In the genomic region with DNA sequence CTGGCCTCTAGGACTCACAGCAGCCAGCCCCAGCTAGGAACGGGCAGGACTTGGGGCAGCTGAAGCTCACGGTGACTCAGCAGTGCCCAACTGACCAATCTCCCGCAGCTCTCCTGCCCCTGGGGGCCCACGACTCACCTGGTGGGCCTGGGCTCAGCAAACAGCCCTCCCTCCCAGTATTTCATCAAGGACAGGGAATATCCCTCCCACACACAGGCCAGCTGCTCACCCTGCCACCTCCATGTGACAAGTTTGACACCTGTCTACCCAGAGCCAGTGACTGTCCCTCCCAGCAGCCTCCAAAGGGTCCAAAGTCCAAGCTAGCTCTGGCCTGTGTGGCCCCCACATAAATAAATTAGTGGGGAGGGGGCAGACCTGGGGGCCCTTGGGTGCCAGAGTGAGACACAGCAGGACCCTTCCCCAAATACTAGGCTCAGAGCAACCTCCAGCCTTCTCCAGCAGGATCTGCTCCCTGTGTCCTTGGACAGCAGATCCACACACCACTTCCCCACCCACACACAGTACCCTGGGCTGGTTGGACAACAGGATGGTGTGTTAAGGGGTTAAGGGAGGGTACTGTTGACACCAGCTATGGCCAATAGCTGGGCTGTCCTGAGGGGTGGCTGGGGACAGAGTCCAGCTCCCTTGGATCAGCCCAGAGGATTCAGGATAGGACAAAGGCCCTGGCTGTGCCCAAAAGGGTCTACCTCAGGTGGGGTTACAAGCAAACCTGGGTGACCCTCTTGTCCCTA, we compare ENCODE assay signal across 1 cellular context.
TF ChIP-seq lines count a peak whose summit lies in the region.

No MANE protein-coding gene starts in this region.

TF ChIP-seq in HepG2, 621 proteins besides CTCF, POLR2A, EP300 and RAD21 (continued from another document and continues in another):
- TF ChIP-seq RERE (CRISPR knock-in tag; IDR thresholded peaks at IDR 0.05; ENCODE audit: low read depth) (peak; percentile 71; the same call in 1 of the 2 replicates), DZIP1 (CRISPR knock-in tag; IDR thresholded peaks at IDR 0.05) (no peak; the same call in 1 of the 2 replicates), ZNF678 (CRISPR knock-in tag; IDR thresholded peaks at IDR 0.05) (0 out of 2 replicates have a peak, but pooled peaks have one; percentile 66), ZBTB8A (CRISPR knock-in tag; IDR thresholded peaks at IDR 0.05; ENCODE audit: borderline replicate concordance, low read depth) (0 out of 2 replicates have a peak, but pooled peaks have one; percentile 47), TBL1XR1 (IDR thresholded peaks at IDR 0.05; ENCODE audit: borderline replicate concordance, low read length, partially characterized antibody) (no peak), SSRP1 (CRISPR knock-in tag; IDR thresholded peaks at IDR 0.05) (no peak), DR1 (CRISPR knock-in tag; IDR thresholded peaks at IDR 0.05) (peak; percentile 41; the same call in 1 of the 2 replicates), ZNF850 (CRISPR knock-in tag; conservative IDR thresholded peaks at IDR 0.05) (no peak; the same call in 1 of the 2 replicates), MATR3 (CRISPR knock-in tag; IDR thresholded peaks at IDR 0.05) (no peak), ZNF232 (CRISPR knock-in tag; IDR thresholded peaks at IDR 0.05; ENCODE audit: borderline replicate concordance) (peak; percentile 80), MAZ (IDR thresholded peaks at IDR 0.05; ENCODE audit: borderline replicate concordance, low read depth, low read length) (peak; percentile 61; the same call in 1 of the 2 replicates), MAZ (CRISPR knock-in tag; IDR thresholded peaks at IDR 0.05; ENCODE audit: low read depth) (no peak; the same call in none of the 2 replicates), EHMT2 (IDR thresholded peaks at IDR 0.05; ENCODE audit: borderline replicate concordance, low read depth, low read length) (no peak; the same call in 1 of the 2 replicates), HMGA1 (CRISPR knock-in tag; conservative IDR thresholded peaks at IDR 0.05) (no peak), SOX13 (IDR thresholded peaks at IDR 0.05) (peak; percentile 5; the same call in 1 of the 2 replicates), SOX13 (CRISPR knock-in tag; conservative IDR thresholded peaks at IDR 0.05 in 1 of 2, IDR thresholded peaks at IDR 0.05 in 1 of 2) (peak in 1 of 2 experiments; percentile 39; a peak in 2 of 4 replicates), MEF2D (CRISPR knock-in tag; IDR thresholded peaks at IDR 0.05) (peak; percentile 95), MTF2 (CRISPR knock-in tag; IDR thresholded peaks at IDR 0.05; ENCODE audit: borderline replicate concordance) (peak; percentile 23; the same call in 1 of the 2 replicates), ZNF503 (CRISPR knock-in tag; IDR thresholded peaks at IDR 0.05) (peak; percentile 42; the same call in 1 of the 2 replicates), ZNF337 (CRISPR knock-in tag; IDR thresholded peaks at IDR 0.05; ENCODE audit: borderline replicate concordance, low read depth) (0 out of 2 replicates have a peak, but pooled peaks have one; percentile 93), CBX1 (IDR thresholded peaks at IDR 0.05; ENCODE audit: low read depth) (peak; percentile 93), PRMT3 (CRISPR knock-in tag; IDR thresholded peaks at IDR 0.05; ENCODE audit: borderline replicate concordance, low read depth) (peak; percentile 89; the same call in 1 of the 2 replicates), PHF8 (CRISPR knock-in tag; IDR thresholded peaks at IDR 0.05) (peak; percentile 58), ZNF18 (CRISPR knock-in tag; IDR thresholded peaks at IDR 0.05; ENCODE audit: insufficient replicate concordance) (peak; percentile 58)
- TF ChIP-seq, protein P1, sequence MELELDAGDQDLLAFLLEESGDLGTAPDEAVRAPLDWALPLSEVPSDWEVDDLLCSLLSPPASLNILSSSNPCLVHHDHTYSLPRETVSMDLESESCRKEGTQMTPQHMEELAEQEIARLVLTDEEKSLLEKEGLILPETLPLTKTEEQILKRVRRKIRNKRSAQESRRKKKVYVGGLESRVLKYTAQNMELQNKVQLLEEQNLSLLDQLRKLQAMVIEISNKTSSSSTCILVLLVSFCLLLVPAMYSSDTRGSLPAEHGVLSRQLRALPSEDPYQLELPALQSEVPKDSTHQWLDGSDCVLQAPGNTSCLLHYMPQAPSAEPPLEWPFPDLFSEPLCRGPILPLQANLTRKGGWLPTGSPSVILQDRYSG (CRISPR knock-in tag; IDR thresholded peaks at IDR 0.05), result 0 out of 2 replicates have a peak, but pooled peaks have one; percentile 44
- TF ChIP-seq, protein P2, sequence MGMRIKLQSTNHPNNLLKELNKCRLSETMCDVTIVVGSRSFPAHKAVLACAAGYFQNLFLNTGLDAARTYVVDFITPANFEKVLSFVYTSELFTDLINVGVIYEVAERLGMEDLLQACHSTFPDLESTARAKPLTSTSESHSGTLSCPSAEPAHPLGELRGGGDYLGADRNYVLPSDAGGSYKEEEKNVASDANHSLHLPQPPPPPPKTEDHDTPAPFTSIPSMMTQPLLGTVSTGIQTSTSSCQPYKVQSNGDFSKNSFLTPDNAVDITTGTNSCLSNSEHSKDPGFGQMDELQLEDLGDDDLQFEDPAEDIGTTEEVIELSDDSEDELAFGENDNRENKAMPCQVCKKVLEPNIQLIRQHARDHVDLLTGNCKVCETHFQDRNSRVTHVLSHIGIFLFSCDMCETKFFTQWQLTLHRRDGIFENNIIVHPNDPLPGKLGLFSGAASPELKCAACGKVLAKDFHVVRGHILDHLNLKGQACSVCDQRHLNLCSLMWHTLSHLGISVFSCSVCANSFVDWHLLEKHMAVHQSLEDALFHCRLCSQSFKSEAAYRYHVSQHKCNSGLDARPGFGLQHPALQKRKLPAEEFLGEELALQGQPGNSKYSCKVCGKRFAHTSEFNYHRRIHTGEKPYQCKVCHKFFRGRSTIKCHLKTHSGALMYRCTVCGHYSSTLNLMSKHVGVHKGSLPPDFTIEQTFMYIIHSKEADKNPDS (CRISPR knock-in tag; IDR thresholded peaks at IDR 0.05), result peak; percentile 85; the same call in 1 of the 2 replicates
- TF ChIP-seq, protein P3, sequence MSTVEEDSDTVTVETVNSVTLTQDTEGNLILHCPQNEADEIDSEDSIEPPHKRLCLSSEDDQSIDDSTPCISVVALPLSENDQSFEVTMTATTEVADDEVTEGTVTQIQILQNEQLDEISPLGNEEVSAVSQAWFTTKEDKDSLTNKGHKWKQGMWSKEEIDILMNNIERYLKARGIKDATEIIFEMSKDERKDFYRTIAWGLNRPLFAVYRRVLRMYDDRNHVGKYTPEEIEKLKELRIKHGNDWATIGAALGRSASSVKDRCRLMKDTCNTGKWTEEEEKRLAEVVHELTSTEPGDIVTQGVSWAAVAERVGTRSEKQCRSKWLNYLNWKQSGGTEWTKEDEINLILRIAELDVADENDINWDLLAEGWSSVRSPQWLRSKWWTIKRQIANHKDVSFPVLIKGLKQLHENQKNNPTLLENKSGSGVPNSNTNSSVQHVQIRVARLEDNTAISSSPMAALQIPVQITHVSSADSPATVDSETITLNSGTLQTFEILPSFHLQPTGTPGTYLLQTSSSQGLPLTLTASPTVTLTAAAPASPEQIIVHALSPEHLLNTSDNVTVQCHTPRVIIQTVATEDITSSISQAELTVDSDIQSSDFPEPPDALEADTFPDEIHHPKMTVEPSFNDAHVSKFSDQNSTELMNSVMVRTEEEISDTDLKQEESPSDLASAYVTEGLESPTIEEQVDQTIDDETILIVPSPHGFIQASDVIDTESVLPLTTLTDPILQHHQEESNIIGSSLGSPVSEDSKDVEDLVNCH (CRISPR knock-in tag; IDR thresholded peaks at IDR 0.05), result 0 out of 2 replicates have a peak, but pooled peaks have one; percentile 89
- TF ChIP-seq, protein P4, sequence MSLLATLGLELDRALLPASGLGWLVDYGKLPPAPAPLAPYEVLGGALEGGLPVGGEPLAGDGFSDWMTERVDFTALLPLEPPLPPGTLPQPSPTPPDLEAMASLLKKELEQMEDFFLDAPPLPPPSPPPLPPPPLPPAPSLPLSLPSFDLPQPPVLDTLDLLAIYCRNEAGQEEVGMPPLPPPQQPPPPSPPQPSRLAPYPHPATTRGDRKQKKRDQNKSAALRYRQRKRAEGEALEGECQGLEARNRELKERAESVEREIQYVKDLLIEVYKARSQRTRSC (CRISPR knock-in tag; IDR thresholded peaks at IDR 0.05; ENCODE audit: low read depth), result peak; percentile 60; the same call in 1 of the 2 replicates
